ENCODE assay signal across 8 cellular contexts in genomic region chr14:23954965-23955364, GRCh38. TPM values are rescaled to one million over a fixed set of nuclear protein-coding genes. Genes with fewer than 3 reads are reported as not detected.
DNase-seq lines count a peak whose midpoint lies in the region; ATAC-seq, FAIRE-seq and TF ChIP-seq lines count a peak whose summit lies in the region.
"Not testable (repeated sequence)": the region's sequence is repeated elsewhere in the genome, so short reads cannot be mapped to it uniquely, and the experiment has no call there.

No MANE protein-coding gene starts in this region.

- not testable (repeated sequence) for H3K9me3 Mint-ChIP-seq in astrocyte (ENCODE audit: unreplicated experiment)

- DNase-seq in COLO668 (lab: John Stamatoyannopoulos, UW; ENCODE audit: unreplicated experiment) (peak; percentile 47), NCI-H2107 treated with DMSO at 0.1 percent for 48 hours (lab: John Stamatoyannopoulos, UW; ENCODE audit: unreplicated experiment) (peak; percentile 41), fibroblast of gingiva (ENCODE audit: low read depth) (peak; percentile 30), mucosa of descending colon (peak; percentile 75 to 86 (median 84)), spleen (peak; percentile 78)
- DNase-seq in GM23248; PC-3; astrocyte (ENCODE audit: low read depth): not testable (repeated sequence)

- H3K4me3 ChIP-seq in GM23248; PC-3 (ENCODE audit: low read length); astrocyte (ENCODE audit: insufficient read depth, low read depth, low read length); mucosa of descending colon: not testable (repeated sequence)
- H3K4me3 ChIP-seq in spleen, result peak overlapping the region in 2 of 8 donors; percentile 68 to 91

- H3K4me2 ChIP-seq in GM23248 (ENCODE audit: unreplicated experiment) (peak overlapping the region; percentile 88), PC-3 (ENCODE audit: low read length) (peak overlapping the region; percentile 92; the same call in 1 of the 2 replicates), astrocyte (ENCODE audit: low read length) (peak overlapping the region; percentile 86)

- not testable (repeated sequence) for H4K20me1 ChIP-seq in GM23248 (ENCODE audit: insufficient read depth); PC-3 (ENCODE audit: low read length); astrocyte (ENCODE audit: insufficient read depth, low read length)

- FAIRE-seq in astrocyte (lab: Jason Lieb, UNC), result not testable (repeated sequence)

- not testable (repeated sequence) for H3K4me1 Mint-ChIP-seq in astrocyte (ENCODE audit: low read depth, unreplicated experiment)

- H3K79me2 ChIP-seq in GM23248 (ENCODE audit: insufficient read depth), result peaks cover 15% of the 10 kb centered on the region; the same call in 1 of the 2 replicates
- H3K79me2 ChIP-seq in PC-3 (ENCODE audit: low read length); astrocyte (ENCODE audit: insufficient read depth, low read length): not testable (repeated sequence)

- not testable (repeated sequence) for H3K27me3 ChIP-seq in GM23248 (replicated peaks; ENCODE audit: insufficient read depth); PC-3 (ENCODE audit: low read length); astrocyte (ENCODE audit: insufficient read depth, low read length); spleen (replicated peaks in 1 of 7)

- H2AFZ ChIP-seq in GM23248; PC-3 (ENCODE audit: low read length); astrocyte (ENCODE audit: low read depth, low read length): not testable (repeated sequence)

- intact Hi-C loops in PC-3 (cut with micrococcal nuclease); mucosa of descending colon (cut with DNase I, micrococcal nuclease); spleen (cut with DNase I; ENCODE audit: low total_unique reads): not testable (repeated sequence)

- not testable (repeated sequence) for H3K9me3 ChIP-seq in GM23248 (ENCODE audit: low read depth); PC-3 (ENCODE audit: low read length); astrocyte (ENCODE audit: insufficient read depth, low read depth, low read length); mucosa of descending colon; spleen

- not testable (repeated sequence) for H3K27ac ChIP-seq in GM23248; PC-3 (ENCODE audit: low read length); astrocyte (ENCODE audit: low read depth, low read length); spleen

- H3K4me3 Mint-ChIP-seq in astrocyte (ENCODE audit: unreplicated experiment), result not testable (repeated sequence)

- H3K4me1 ChIP-seq in GM23248 (ENCODE audit: insufficient read depth) (peaks cover 15% of the 10 kb centered on the region; the same call in 1 of the 2 replicates), spleen (peaks cover 7 to 37% (median 30%) of the 10 kb centered on the region in 6 donors)
- H3K4me1 ChIP-seq in PC-3 (ENCODE audit: insufficient read depth, low read length); astrocyte (ENCODE audit: insufficient read depth, low read length); mucosa of descending colon (ENCODE audit: low read depth): not testable (repeated sequence)

- CTCF ChIA-PET in PC-3 (lab: Charles Lee), result not testable (repeated sequence)

- H3K9me2 ChIP-seq in GM23248 (ENCODE audit: insufficient read depth); PC-3 (replicated peaks; ENCODE audit: low read length): not testable (repeated sequence)

- not testable (repeated sequence) for H3K27me3 Mint-ChIP-seq in astrocyte (ENCODE audit: low read depth, unreplicated experiment)

- H3K9ac ChIP-seq in GM23248, result peak overlapping the region; percentile 94
- not testable (repeated sequence) for H3K9ac ChIP-seq in PC-3 (ENCODE audit: low read length); astrocyte (ENCODE audit: low read length)

- H3F3A ChIP-seq in GM23248 (ENCODE audit: insufficient read depth); PC-3 (ENCODE audit: low read length, unreplicated experiment): not testable (repeated sequence)

- not testable (repeated sequence) for H3K27ac Mint-ChIP-seq in astrocyte (ENCODE audit: unreplicated experiment)

- not testable (repeated sequence) for TF ChIP-seq CTCF in PC-3 (conservative IDR thresholded peaks at IDR 0.05; ENCODE audit: low read depth, low read length); astrocyte (IDR thresholded peaks at IDR 0.05; ENCODE audit: insufficient read depth, low read depth, low read length); mucosa of descending colon (IDR thresholded peaks at IDR 0.05); spleen (IDR thresholded peaks at IDR 0.05 in 8 of 11, conservative IDR thresholded peaks at IDR 0.05 in 3 of 11)

- WGBS in GM23248 (ENCODE audit: low coverage in 1 of 2, low lambda C conversion rate in 2 of 2, missing lambda C conversion rate in 2 of 2), 2 experiments, result 53 to 64% methylated on average over 19 to 20 of the region's 20 CpGs
- 66 to 83% (median 81%) methylated on average over 19 to 20 of the region's 20 CpGs for WGBS in spleen, 5 donors

- ATAC-seq in PC-3, result not testable (repeated sequence)
- peak; percentile 68 for ATAC-seq in mucosa of descending colon

- POLR2A ChIA-PET in PC-3 (lab: Charles Lee; ENCODE audit: unreplicated experiment), result not testable (repeated sequence)

- not testable (repeated sequence) for H3K36me3 Mint-ChIP-seq in astrocyte (ENCODE audit: low read depth, unreplicated experiment)

- H3K36me3 ChIP-seq in GM23248 (ENCODE audit: low read depth); PC-3 (ENCODE audit: low read depth, low read length); astrocyte (ENCODE audit: insufficient read depth, low read length); mucosa of descending colon (ENCODE audit: low read depth): not testable (repeated sequence)
- H3K36me3 ChIP-seq in spleen, result peaks cover 0 to 29% (median 5%) of the 10 kb centered on the region in 6 donors

- in situ Hi-C loops in GM23248 (cut with MboI), result not testable (repeated sequence)

- BruUV-seq in PC-3 (replicated peaks; lab: Mats Ljungman, UMichigan), result not testable (repeated sequence)

- TF ChIP-seq POLR2A in spleen (IDR thresholded peaks at IDR 0.05), result not testable (repeated sequence)

RNA-seq across cellular contexts. Expression of gene DHRS4, which starts 1.4 kb away (rescaled TPM):
- 23.0 and 25.4 TPM in 2 replicates for total RNA-seq in GM23248 (2014; rRNA removed; shearing (Covaris generic))
- polyA plus RNA-seq in GM23248 (2016; fragmentation: Nextera tagmentation; extraction: Ambion mirVana), result 35.4 and 35.9 TPM in 2 replicates
- 103 and 108 TPM in 2 replicates for total RNA-seq in PC-3 (2014; rRNA removed)
- 14.2 and 18.4 TPM in 2 replicates for total RNA-seq in astrocyte
- total RNA-seq in mucosa of descending colon, result 10 to 100 TPM; 35.0 to 41.7 (median 36.8) TPM
- 10 to 100 TPM; 15.5 to 31.8 (median 23.2) TPM for total RNA-seq in spleen
- 10 to 100 TPM; 31.6 to 59.9 (median 38.5) TPM for polyA plus RNA-seq in spleen

RNA-seq across cellular contexts. Expression of gene DHRS4L2, which starts 33.8 kb away (rescaled TPM):
- 5.1 and 10.1 TPM in 2 replicates for total RNA-seq in GM23248 (2014; rRNA removed; shearing (Covaris generic))
- 16.8 and 19.2 TPM in 2 replicates for polyA plus RNA-seq in GM23248 (2016; fragmentation: Nextera tagmentation; extraction: Ambion mirVana)
- 16.5 and 26.7 TPM in 2 replicates for total RNA-seq in PC-3 (2014; rRNA removed)
- 13.4 and 15.8 TPM in 2 replicates for total RNA-seq in astrocyte
- total RNA-seq in mucosa of descending colon, result 10 to 100 TPM; 30.7 to 56.1 (median 45.9) TPM
- total RNA-seq in spleen, result 10 to 100 TPM in 6 of 7 donors, 1 to 10 TPM in 1; 9.2 to 32.5 (median 19.9) TPM
- polyA plus RNA-seq in spleen, result 10 to 100 TPM; 31.3 to 54.4 (median 42.7) TPM
